19 cellular contexts compared by ENCODE assay signal in genomic region chr5:110255194-110255593, GRCh38.
DNase-seq lines count a peak whose midpoint lies in the region; TF ChIP-seq lines count a peak whose summit lies in the region.
"Had no signal": no experiment of that assay in that cellular context is flagged by ENCODE, and none has a peak within 500 bp of the region (broad histone marks: within the 10 kb centered on the region; RNA-seq: fewer than 3 reads in every experiment).

No MANE protein-coding gene starts in this region.

- H3K9ac ChIP-seq in endodermal cell (ENCODE audit: extremely low read depth, low read length, poor library complexity, severe bottlenecking), result no peak overlapping the region
- H3K9ac ChIP-seq: BLaER1 treated with 17β-estradiol and CSF1 and Interleukin-3, amounts not matched to agents 10 nM and 100 nM had no signal

- peaks cover 3% of the 10 kb centered on the region for H3K4me1 ChIP-seq in endodermal cell (ENCODE audit: control insufficient read depth, insufficient read depth, low read length)
- H3K4me1 ChIP-seq in iPS DF 6.9 (ENCODE audit: control insufficient read depth, insufficient read depth, low read length), result peaks cover 4% of the 10 kb centered on the region; the same call in 1 of the 2 replicates
- H3K4me1 ChIP-seq: BLaER1 treated with 17β-estradiol and CSF1 and Interleukin-3, amounts not matched to agents 10 nM and 100 nM had no signal

- WGBS in endodermal cell (ENCODE audit: insufficient coverage in 1 of 2, insufficient read length in 1 of 2), 2 experiments, result 100% methylated on average over 1 of the region's 1 CpG
- WGBS in iPS DF 6.9 (ENCODE audit: insufficient coverage, insufficient read length), result no CpG with 5 or more reads among the region's 1 CpG

- H3K27me3 ChIP-seq in H7 (ENCODE audit: control insufficient read depth, insufficient read depth, low read length) (no peaks in the 10 kb centered on the region), endodermal cell (ENCODE audit: control insufficient read depth, insufficient read depth, low read length, poor library complexity, severe bottlenecking) (peaks cover 6% of the 10 kb centered on the region), iPS DF 6.9 (ENCODE audit: control insufficient read depth, insufficient read depth, low read length) (no peaks in the 10 kb centered on the region)
- H3K27me3 ChIP-seq: BLaER1 treated with 17β-estradiol and CSF1 and Interleukin-3, amounts not matched to agents 10 nM and 100 nM had no signal

- H3K27ac ChIP-seq in endodermal cell (ENCODE audit: low read depth, low read length) (no peak overlapping the region), iPS DF 6.9 (ENCODE audit: low read length) (no peak overlapping the region)
- H3K27ac ChIP-seq: BLaER1 treated with 17β-estradiol and CSF1 and Interleukin-3, amounts not matched to agents 10 nM and 100 nM; HL-60 had no signal

- H3K4me1 Mint-ChIP-seq in endodermal cell (no peaks in the 10 kb centered on the region), Calu3 (ENCODE audit: low read depth, unreplicated experiment) (no peaks in the 10 kb centered on the region)
- H3K4me1 Mint-ChIP-seq: B cell had no signal

- no peak overlapping the region for H3K27ac Mint-ChIP-seq in endodermal cell
- no peak overlapping the region for H3K27ac Mint-ChIP-seq in Calu3 (ENCODE audit: unreplicated experiment)
- H3K27ac Mint-ChIP-seq: B cell; CD8-positive, alpha-beta T cell; HFFc6 had no signal

- no peaks in the 10 kb centered on the region for H3K9me3 Mint-ChIP-seq in endodermal cell
- peaks cover 2% of the 10 kb centered on the region for H3K9me3 Mint-ChIP-seq in Calu3 (ENCODE audit: low read depth, unreplicated experiment)
- H3K9me3 Mint-ChIP-seq: CD8-positive, alpha-beta T cell had no signal

- no peak overlapping the region for H3K4me3 ChIP-seq in H7 (ENCODE audit: insufficient read depth, low read depth, low read length)
- no peak overlapping the region for H3K4me3 ChIP-seq in endodermal cell (ENCODE audit: low read length)
- H3K4me3 ChIP-seq in iPS DF 6.9 (ENCODE audit: low read length), result no peak overlapping the region
- H3K4me3 ChIP-seq: BLaER1 treated with 17β-estradiol and CSF1 and Interleukin-3, amounts not matched to agents 10 nM and 100 nM; GM12878 had no signal

- TF ChIP-seq CTCF in endodermal cell (conservative IDR thresholded peaks at IDR 0.05) (no peak), Calu3 (IDR thresholded peaks at IDR 0.05; ENCODE audit: unreplicated experiment) (no peak)

- no TSS peak for BruUV-seq in Calu3 (replicated peaks; lab: Mats Ljungman, UMichigan)

- intact Hi-C loops in Calu3 (cut with micrococcal nuclease; ENCODE audit: unreplicated experiment), result no loop called here

- CTCF ChIA-PET in Calu3 (lab: Charles Lee), result no interaction called here

- no peak overlapping the region for H3K4me3 Mint-ChIP-seq in endodermal cell
- H3K4me3 Mint-ChIP-seq in Calu3 (ENCODE audit: low read depth, unreplicated experiment), result no peak overlapping the region
- H3K4me3 Mint-ChIP-seq: B cell; CD8-positive, alpha-beta T cell; HFFc6 had no signal

- H3K36me3 ChIP-seq in H7 (replicated peaks; ENCODE audit: control insufficient read depth, insufficient read depth, low read length), result no peaks in the 10 kb centered on the region
- no peaks in the 10 kb centered on the region for H3K36me3 ChIP-seq in endodermal cell (ENCODE audit: control insufficient read depth, insufficient read depth, low read length)
- H3K36me3 ChIP-seq in iPS DF 6.9 (ENCODE audit: control insufficient read depth, insufficient read depth, low read length), result no peaks in the 10 kb centered on the region
- H3K36me3 ChIP-seq: BLaER1 treated with 17β-estradiol and CSF1 and Interleukin-3, amounts not matched to agents 10 nM and 100 nM had no signal

- DNase-seq in H7 (peak; percentile 2), endodermal cell (peak; percentile 42), iPS DF 6.9 (ENCODE audit: low read depth, low spot score) (peak; percentile 7), SKM-1 (lab: John Stamatoyannopoulos, UW; ENCODE audit: unreplicated experiment) (no peak), Calu3 (no peak), NCI-H2171 treated with DMSO at 0.1 percent for 48 hours (lab: John Stamatoyannopoulos, UW) (no peak)
- no peak for DNase-seq in central memory CD4-positive, alpha-beta T cell
- DNase-seq: 8988T; CD8-positive, alpha-beta T cell; DMS 273 treated with DMSO at 0.1 percent for 48 hours; DMS53; DND-41; EL; HFFc6; IMR-90 had no signal

- H3K27me3 Mint-ChIP-seq in endodermal cell (ENCODE audit: insufficient read depth) (peaks cover 4% of the 10 kb centered on the region), Calu3 (ENCODE audit: unreplicated experiment) (no peaks in the 10 kb centered on the region)
- H3K27me3 Mint-ChIP-seq: B cell had no signal

- H3K9me3 ChIP-seq in endodermal cell (ENCODE audit: control insufficient read depth, low read length) (no peaks in the 10 kb centered on the region), iPS DF 6.9 (ENCODE audit: control insufficient read depth, insufficient read depth, low read length) (no peaks in the 10 kb centered on the region)
- H3K9me3 ChIP-seq: BLaER1 treated with 17β-estradiol and CSF1 and Interleukin-3, amounts not matched to agents 10 nM and 100 nM had no signal

- H3K36me3 Mint-ChIP-seq in endodermal cell (ENCODE audit: low read depth), result no peaks in the 10 kb centered on the region
- H3K36me3 Mint-ChIP-seq in Calu3 (ENCODE audit: insufficient read depth, unreplicated experiment), result no peaks in the 10 kb centered on the region
- H3K36me3 Mint-ChIP-seq: CD8-positive, alpha-beta T cell had no signal

Comparison
In these comparisons a context has a peak if more than half of its experiments do, and no peak if none do; other contexts are left out.
1. DNase-seq: peak in H7 (single experiment), endodermal cell (single experiment) and iPS DF 6.9 (single experiment); none in SKM-1 (single experiment), Calu3 (single experiment), central memory CD4-positive, alpha-beta T cell (single experiment) and NCI-H2171 treated with DMSO at 0.1 percent for 48 hours (single experiment).